In the genomic region with DNA sequence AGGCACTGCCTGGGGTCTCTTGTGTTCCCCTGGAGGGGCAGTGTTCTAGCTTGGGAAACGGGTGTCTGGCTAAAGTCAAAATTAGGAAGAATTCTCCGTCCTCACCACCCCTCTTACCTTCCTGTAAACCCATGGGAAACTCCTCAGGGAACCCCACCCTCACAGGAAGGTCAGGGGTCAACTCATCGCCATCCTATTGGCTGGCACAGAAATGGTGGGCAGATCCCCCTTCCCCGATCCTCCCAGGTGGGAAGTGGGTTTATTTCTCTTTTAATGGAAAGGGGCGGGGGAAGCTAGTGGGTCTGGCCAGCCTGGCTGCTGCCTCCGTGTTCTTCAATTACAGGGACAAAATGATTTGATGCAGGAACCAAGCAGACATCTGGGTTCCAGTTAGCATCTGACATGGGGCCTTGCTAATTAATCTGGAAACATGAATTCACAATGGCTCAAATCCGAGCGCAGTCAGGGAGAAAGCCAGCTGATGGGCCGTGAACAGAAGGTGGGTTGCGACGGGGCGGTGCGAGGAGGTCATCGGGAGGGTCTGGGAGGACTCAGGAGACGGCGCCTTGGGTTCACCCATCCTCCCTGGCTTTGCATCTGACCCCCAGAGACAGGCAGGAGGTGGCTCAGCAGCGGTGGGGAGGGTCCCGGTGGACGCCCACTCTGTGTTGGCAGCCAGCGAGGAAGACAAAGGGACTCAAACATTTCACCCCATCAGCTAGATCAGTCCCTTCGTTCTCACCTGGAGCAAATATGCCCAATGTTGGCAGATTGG, we compare ENCODE assay signal across 24 cellular contexts.
DNase-seq lines count a peak whose midpoint lies in the region; ATAC-seq, FAIRE-seq and TF ChIP-seq lines count a peak whose summit lies in the region.
"Had no signal": no experiment of that assay in that cellular context is flagged by ENCODE, and none has a peak within 500 bp of the region (broad histone marks: within the 10 kb centered on the region; RNA-seq: fewer than 3 reads in every experiment).

No MANE protein-coding gene starts in this region.

- H3K27me3 Mint-ChIP-seq in neural progenitor cell (ENCODE audit: insufficient read depth, low read depth): peaks cover 21% of the 10 kb centered on the region

- no peak overlapping the region; the same call in 1 of the 2 replicates for H2BK12ac ChIP-seq in H1 (ENCODE audit: low read depth, low read length)

- H3K4me1 Mint-ChIP-seq in neural progenitor cell: peaks cover 13% of the 10 kb centered on the region

- no peak overlapping the region for H3K56ac ChIP-seq in H1 (replicated peaks; ENCODE audit: insufficient read length, low read depth, low read length)

- H3K79me2 ChIP-seq in H1 (ENCODE audit: control insufficient read depth in 1 of 2, insufficient read depth in 2 of 2, low read length in 2 of 2) (no peaks in the 10 kb centered on the region), neural progenitor cell (ENCODE audit: low read depth) (no peaks in the 10 kb centered on the region)

- H3K9ac ChIP-seq in H1 (replicated peaks in 1 of 4; ENCODE audit: extremely low read depth in 1 of 4, low read depth in 3 of 4, low read length in 3 of 4) (no peak overlapping the region; a peak in 1 of 7 replicates), neural progenitor cell (no peak overlapping the region)

- ATAC-seq in GM18909 (IDR thresholded peaks at IDR 0.05; ENCODE audit: poor library complexity, unreplicated experiment) (no peak), HG03196 (IDR thresholded peaks at IDR 0.05; ENCODE audit: unreplicated experiment) (no peak)

- H3K9me3 ChIP-seq in H1 (ENCODE audit: insufficient read depth in 2 of 2, low read depth in 1 of 2, low read length in 1 of 2) (no peaks in the 10 kb centered on the region), neural progenitor cell (ENCODE audit: low read depth) (no peaks in the 10 kb centered on the region)

- H3K4me2 ChIP-seq in H1 (ENCODE audit: insufficient read depth in 1 of 2, low read depth in 2 of 2, low read length in 2 of 2) (peak overlapping the region in 1 of 2 experiments; percentile 9; a peak in 1 of 4 replicates), neural progenitor cell (no peak overlapping the region)
- H3K4me2 ChIP-seq: PC-9 had no signal

- no peaks in the 10 kb centered on the region for H4K20me1 ChIP-seq in H1 (replicated peaks in 1 of 2; ENCODE audit: control insufficient read depth in 1 of 2, insufficient read depth in 2 of 2, low read length in 2 of 2)
- no peaks in the 10 kb centered on the region for H4K20me1 ChIP-seq in neural progenitor cell (ENCODE audit: low read depth)

- H4K8ac ChIP-seq in H1 (ENCODE audit: extremely low read depth, insufficient read depth, low read length): peak overlapping the region; percentile 39

- no peak overlapping the region for H3K14ac ChIP-seq in H1 (ENCODE audit: insufficient read length)

- no peak overlapping the region for H3K4me3 ChIP-seq in H7 (ENCODE audit: insufficient read depth, low read depth, low read length)
- no peak overlapping the region for H3K4me3 ChIP-seq in H1 (ENCODE audit: extremely low read depth in 1 of 4, insufficient read depth in 2 of 4, low read depth in 3 of 4, low read length in 4 of 4)
- H3K4me3 ChIP-seq in neural progenitor cell: no peak overlapping the region
- H3K4me3 ChIP-seq: PC-9 had no signal

- H3F3A ChIP-seq in neural progenitor cell (ENCODE audit: low read depth): no peaks in the 10 kb centered on the region

- POLR2A ChIA-PET in H1 (lab: Charles Lee; ENCODE audit: partially characterized antibody): interaction anchor here (1.0 to 1.2 kb wide), 2 partner anchors 22 to 30 kb away, joined by 3 to 4 read pairs; no protein-coding TSS in a partner anchor

- H3K36me3 ChIP-seq in H7 (replicated peaks; ENCODE audit: control insufficient read depth, insufficient read depth, low read length) (no peaks in the 10 kb centered on the region), H1 (ENCODE audit: control insufficient read depth in 2 of 4, insufficient read depth in 4 of 4, low read length in 3 of 4) (no peaks in the 10 kb centered on the region), neural progenitor cell (no peaks in the 10 kb centered on the region)

- no peak overlapping the region for H2BK20ac ChIP-seq in H1 (ENCODE audit: low read length)

- H3K9me3 Mint-ChIP-seq in neural progenitor cell: no peaks in the 10 kb centered on the region

- H3K23me2 ChIP-seq in H1 (ENCODE audit: low read depth, low read length): no peaks in the 10 kb centered on the region

- CTCF ChIA-PET in H1 (lab: Charles Lee; ENCODE audit: partially characterized antibody): interaction anchor here (0.7 to 43.6 kb wide), 9 partner anchors 12 to 117 kb away, joined by 3 to 759 read pairs (median 5); no protein-coding TSS in a partner anchor

- H2BK5ac ChIP-seq in H1 (ENCODE audit: low read depth, low read length): no peak overlapping the region

- no peak overlapping the region for H4K5ac ChIP-seq in H1 (ENCODE audit: insufficient read length, low read depth, low read length)

- H3K4me3 Mint-ChIP-seq in neural progenitor cell: no peak overlapping the region

- peaks cover 0 to 4% (median under 1%) of the 10 kb centered on the region in 4 experiments; a peak in 3 of 7 replicates for H3K4me1 ChIP-seq in H1 (replicated peaks in 1 of 4; ENCODE audit: control insufficient read depth in 3 of 4, insufficient read depth in 4 of 4, low read length in 3 of 4)
- H3K4me1 ChIP-seq in neural progenitor cell: peaks cover 5% of the 10 kb centered on the region

- no peak for TF ChIP-seq EP300 in H1 (IDR thresholded peaks at IDR 0.05; ENCODE audit: borderline replicate concordance in 1 of 2, low read depth in 2 of 2, low read length in 2 of 2)

- H4K91ac ChIP-seq in H1 (replicated peaks; ENCODE audit: insufficient read length, low read length): no peak overlapping the region

- no peak for TF ChIP-seq POLR2A in H1 (IDR thresholded peaks at IDR 0.05; ENCODE audit: control extremely low read depth in 1 of 2, low read depth in 2 of 2, low read length in 2 of 2)

- peak overlapping the region; percentile 29 for H3K27ac Mint-ChIP-seq in neural progenitor cell

- no peak for FAIRE-seq in H1 (lab: Jason Lieb, UNC)
- no peak for FAIRE-seq in frontal cortex (lab: Jason Lieb, UNC)
- FAIRE-seq: G401.6 had no signal

- no peak for TF ChIP-seq CTCF in H1 (IDR thresholded peaks at IDR 0.05; ENCODE audit: control extremely low read depth in 1 of 3, insufficient read depth in 1 of 3, low read depth in 1 of 3, low read length in 3 of 3)
- TF ChIP-seq CTCF in neural progenitor cell (IDR thresholded peaks at IDR 0.05): no peak

- no peak overlapping the region for H2BK15ac ChIP-seq in H1 (ENCODE audit: low read length)

- no peaks in the 10 kb centered on the region for H3K36me3 Mint-ChIP-seq in neural progenitor cell

- H2AFZ ChIP-seq in H1 (ENCODE audit: low read length) (0 out of 2 replicates have a peak overlapping the region, but pooled peaks have one; percentile 52), neural progenitor cell (replicated peaks) (peak overlapping the region; percentile 6)
- H2AFZ ChIP-seq: PC-9 had no signal

- DNase-seq in H7 (peak; percentile 64), NCI-H1694 treated with DMSO at 0.1 percent for 48 hours (lab: John Stamatoyannopoulos, UW) (peak; percentile 77), H1 (ENCODE audit: low read depth in 1 of 2, low spot score in 2 of 2) (no peak), neural progenitor cell (ENCODE audit: low spot score) (no peak), frontal cortex (ENCODE audit: low spot score in 2 of 2) (no peak)
- no peak for DNase-seq in activated CD4-positive, alpha-beta T cell treated with anti-CD3 and anti-CD28 coated beads for 48 hours
- DNase-seq: ACHN, COR-L47, DMS 273 treated with DMSO at 0.1 percent for 48 hours, DND-41, HCEC 1CT, KBM-7, NCI-H1105, NCI-H187, NCI-H2107, NCI-H226, PC-9, SIG-M5, SW 1271 had no signal

- H2BK120ac ChIP-seq in H1 (replicated peaks; ENCODE audit: low read depth, low read length): no peak overlapping the region

- WGBS in H1 (ENCODE audit: extremely low coverage in 1 of 2, insufficient coverage in 1 of 2, insufficient read length in 1 of 2, insufficient replicate concordance in 2 of 2, low coverage in 1 of 2, low lambda C conversion rate in 2 of 2, missing lambda C conversion rate in 1 of 2), 2 experiments: 87% methylated on average over 20 of the region's 21 CpGs; no CpG with 5 or more reads in 1 of the 2 experiments

- H3K23ac ChIP-seq in H1 (ENCODE audit: insufficient read length): no peak overlapping the region

- H2AK5ac ChIP-seq in H1 (ENCODE audit: low read depth, low read length): no peak overlapping the region

- no peaks in the 10 kb centered on the region for H3K27me3 ChIP-seq in H7 (ENCODE audit: control insufficient read depth, insufficient read depth, low read length)
- no peaks in the 10 kb centered on the region for H3K27me3 ChIP-seq in H1 (replicated peaks in 1 of 4; ENCODE audit: control insufficient read depth in 3 of 4, extremely low read depth in 1 of 4, insufficient read depth in 3 of 4, low read length in 3 of 4)
- H3K27me3 ChIP-seq in neural progenitor cell: no peaks in the 10 kb centered on the region

- H3K79me1 ChIP-seq in H1 (ENCODE audit: low read depth, low read length): no peaks in the 10 kb centered on the region

- peak overlapping the region; percentile 65; the same call in 1 of the 2 replicates for H3K18ac ChIP-seq in H1 (ENCODE audit: extremely low read depth, low read length)

- H3K4ac ChIP-seq in H1 (replicated peaks; ENCODE audit: insufficient read length, low read depth, low read length): no peak overlapping the region

- TF ChIP-seq RAD21 in H1 (IDR thresholded peaks at IDR 0.05 in 1 of 2, conservative IDR thresholded peaks at IDR 0.05 in 1 of 2; ENCODE audit: low read depth in 2 of 2, low read length in 2 of 2): no peak

- H3K27ac ChIP-seq in H1 (ENCODE audit: low read depth, low read length) (no peak overlapping the region), neural progenitor cell (no peak overlapping the region)
- H3K27ac ChIP-seq: C4-2B, PC-9, RWPE1 had no signal

TF ChIP-seq in H1, 55 proteins besides CTCF, POLR2A, EP300 and RAD21 (continues in another document):
- TF ChIP-seq TBP (IDR thresholded peaks at IDR 0.05; ENCODE audit: low read depth, low read length) (no peak), GABPA (IDR thresholded peaks at IDR 0.05; ENCODE audit: borderline replicate concordance, insufficient read depth, low read length) (no peak), SIX5 (IDR thresholded peaks at IDR 0.05; ENCODE audit: low read depth, low read length) (no peak), SRF (IDR thresholded peaks at IDR 0.05; ENCODE audit: low read depth, low read length) (no peak), JUN (IDR thresholded peaks at IDR 0.05; ENCODE audit: low read depth, low read length) (no peak), NANOG (IDR thresholded peaks at IDR 0.05; ENCODE audit: insufficient read depth, low read depth, low read length, poor library complexity, severe bottlenecking) (no peak), SP1 (IDR thresholded peaks at IDR 0.05; ENCODE audit: low read depth, low read length) (no peak)

Comparison
In these comparisons a context has a peak if more than half of its experiments do, and no peak if none do; other contexts are left out.
1. DNase-seq: peak in H7 (single experiment) and NCI-H1694 treated with DMSO at 0.1 percent for 48 hours (single experiment); none in H1 (0 of 2), neural progenitor cell (single experiment), frontal cortex (0 of 2) and activated CD4-positive, alpha-beta T cell treated with anti-CD3 and anti-CD28 coated beads for 48 hours (single experiment).